In the genomic region with DNA sequence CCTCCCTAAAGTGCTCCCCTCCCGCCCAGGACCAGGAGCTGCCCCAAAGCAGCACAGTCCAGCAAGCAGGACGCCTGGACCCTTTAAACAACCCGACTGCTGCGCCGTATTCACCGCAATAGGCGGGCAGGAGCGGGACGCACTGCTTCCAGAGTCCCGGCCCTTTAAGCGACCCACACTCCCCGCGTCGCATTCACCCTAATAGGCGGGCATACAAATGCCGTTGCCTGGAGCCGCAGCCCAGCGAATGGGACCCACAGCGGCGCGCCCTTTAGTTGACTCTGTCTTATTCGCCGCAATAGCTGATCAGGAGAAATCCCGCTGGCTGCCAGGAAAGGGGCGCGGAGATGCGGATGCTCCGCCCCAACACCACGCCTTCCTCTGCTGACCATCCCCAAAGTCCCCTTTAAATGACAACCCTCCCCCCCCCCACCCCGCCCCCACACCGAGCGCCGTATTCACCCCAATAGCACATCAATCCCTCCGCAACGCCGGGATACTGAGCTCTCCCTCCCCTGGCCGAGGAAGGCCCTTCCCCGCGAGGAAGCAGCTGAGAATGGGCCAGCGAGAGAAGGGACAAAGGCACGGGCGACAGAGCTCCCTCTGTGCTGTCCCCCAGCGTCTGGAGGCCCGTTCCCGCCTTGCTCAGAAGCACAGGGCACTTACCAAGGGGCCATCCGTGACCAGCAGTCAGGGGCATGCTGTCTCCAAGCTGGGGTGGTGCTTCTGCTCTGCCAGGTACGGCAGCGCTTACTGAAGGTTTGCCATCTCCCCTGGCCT, we compare ENCODE assay signal across 9 cellular contexts. TPM values are rescaled to one million over a fixed set of nuclear protein-coding genes. Genes with fewer than 3 reads are reported as not detected.
DNase-seq lines count a peak whose midpoint lies in the region; ATAC-seq and TF ChIP-seq lines count a peak whose summit lies in the region.
"Had no signal": no experiment of that assay in that cellular context is flagged by ENCODE, and none has a peak within 500 bp of the region (broad histone marks: within the 10 kb centered on the region; RNA-seq: fewer than 3 reads in every experiment).

No MANE protein-coding gene starts in this region.

- 10% methylated on average over 47 of the region's 48 CpGs for WGBS in prostate gland

- H3K36me3 ChIP-seq in GM23338 (ENCODE audit: insufficient read depth) (no peaks in the 10 kb centered on the region), prostate gland (no peaks in the 10 kb centered on the region)

- H3K9me2 ChIP-seq in GM23338 (ENCODE audit: insufficient read depth) = no peaks in the 10 kb centered on the region

- H3K4me1 Mint-ChIP-seq in GM23338 (peaks cover 59% of the 10 kb centered on the region), MCF 10A (ENCODE audit: insufficient read depth, unreplicated experiment) (peaks cover 15% of the 10 kb centered on the region)

- peak; percentile 83 for ATAC-seq in GM23338
- ATAC-seq in GM21619 (IDR thresholded peaks at IDR 0.05; ENCODE audit: unreplicated experiment) = no peak

- H3K27ac ChIP-seq in GM23338 (ENCODE audit: low read depth) = no peak overlapping the region
- H3K27ac ChIP-seq in prostate gland = peak overlapping the region; percentile 62 to 66

- TF ChIP-seq CTCF in GM23338 (conservative IDR thresholded peaks at IDR 0.05; ENCODE audit: low read depth in 2 of 2) = no peak
- no peak for TF ChIP-seq CTCF in MCF 10A (IDR thresholded peaks at IDR 0.05; ENCODE audit: unreplicated experiment)
- no peak for TF ChIP-seq CTCF in prostate gland (IDR thresholded peaks at IDR 0.05)

- H3K27ac Mint-ChIP-seq in GM23338 (no peak overlapping the region), MCF 10A (ENCODE audit: low read depth, unreplicated experiment) (no peak overlapping the region)
- H3K27ac Mint-ChIP-seq: activated B cell treated with CpG ODN at 0.5 μM for 24 hours had no signal

- peak; percentile 98 for DNase-seq in GM23338 (ENCODE audit: low spot score)
- peak; percentile 84 for DNase-seq in NCI-H526 treated with DMSO at 0.1 percent for 48 hours (lab: John Stamatoyannopoulos, UW)
- DNase-seq in MCF 10A (ENCODE audit: unreplicated experiment) = peak; percentile 66
- peak; percentile 58 for DNase-seq in iPS DF 4.7 (ENCODE audit: extremely low read depth, low spot score)
- peak; percentile 74 for DNase-seq in prostate gland (ENCODE audit: low spot score)
- no peak for DNase-seq in activated gamma-delta T cell treated with Interleukin-2 at 50 U/mL for 16 hours
- DNase-seq in NAMALWA (ENCODE audit: low spot score) = no peak
- DNase-seq: activated B cell treated with CpG ODN at 0.5 μM for 24 hours had no signal

- H3K4me2 ChIP-seq in GM23338 = peak overlapping the region; percentile 93

- H3K27me3 ChIP-seq in GM23338 (ENCODE audit: insufficient read depth) (peaks cover 28% of the 10 kb centered on the region), prostate gland (replicated peaks; ENCODE audit: insufficient read depth) (no peaks in the 10 kb centered on the region)

- intact Hi-C loops in MCF 10A (cut with micrococcal nuclease) (no loop called here), prostate gland (cut with DNase I) (loop anchor here (2.0 kb wide), 1 partner anchor 36 kb away; no protein-coding TSS in a partner anchor)

- POLR2A ChIA-PET in MCF 10A (lab: Yijun Ruan, JAX) = interaction anchor here (0.6 to 1.2 kb wide), 3 partner anchors 36 to 895 kb away, joined by 3 to 5 read pairs (median 4); partner anchors contain the start of gene TSSC4

- H3K27me3 Mint-ChIP-seq in GM23338 (ENCODE audit: insufficient read depth, low read depth, poor library complexity) (peaks cover 23% of the 10 kb centered on the region), MCF 10A (ENCODE audit: insufficient read depth, unreplicated experiment) (no peaks in the 10 kb centered on the region)

- 0 out of 2 replicates have a peak, but pooled peaks cover 2% of the 10 kb centered on the region for H3F3A ChIP-seq in GM23338 (replicated peaks; ENCODE audit: low read depth)

- H3K4me3 ChIP-seq in GM23338 (peak overlapping the region; percentile 72), prostate gland (peak overlapping the region; percentile 29)

- TF ChIP-seq POLR2A in prostate gland (IDR thresholded peaks at IDR 0.05) = peak; percentile 6

- H3K4me3 Mint-ChIP-seq in GM23338 = peak overlapping the region; percentile 76
- peak overlapping the region; percentile 66 for H3K4me3 Mint-ChIP-seq in MCF 10A (ENCODE audit: unreplicated experiment)
- H3K4me3 Mint-ChIP-seq: activated B cell treated with CpG ODN at 0.5 μM for 24 hours had no signal

- no peaks in the 10 kb centered on the region for H3K79me2 ChIP-seq in GM23338 (replicated peaks; ENCODE audit: insufficient read depth)

- no peaks in the 10 kb centered on the region for H3K9me3 Mint-ChIP-seq in GM23338
- no peaks in the 10 kb centered on the region for H3K9me3 Mint-ChIP-seq in MCF 10A (ENCODE audit: unreplicated experiment)
- H3K9me3 Mint-ChIP-seq: activated B cell treated with CpG ODN at 0.5 μM for 24 hours had no signal

- H4K20me1 ChIP-seq in GM23338 (replicated peaks; ENCODE audit: insufficient read depth) = no peaks in the 10 kb centered on the region

- no peaks in the 10 kb centered on the region for H3K9me3 ChIP-seq in prostate gland

- H3K4me1 ChIP-seq in GM23338 (ENCODE audit: insufficient read depth) (peaks cover 18% of the 10 kb centered on the region; the same call in 1 of the 2 replicates), prostate gland (replicated peaks) (peaks cover 19% of the 10 kb centered on the region)

- BruUV-seq in MCF 10A (replicated peaks; lab: Mats Ljungman, UMichigan) = no TSS peak

- CTCF ChIA-PET in MCF 10A (lab: Yijun Ruan, JAX) = interaction anchor here (0.7 kb wide), 1 partner anchor 37 kb away, joined by 3 read pairs; no protein-coding TSS in a partner anchor

- no peaks in the 10 kb centered on the region; the same call in 2 of the 3 replicates for H3K36me3 Mint-ChIP-seq in GM23338 (ENCODE audit: low read depth)
- peaks cover 13% of the 10 kb centered on the region for H3K36me3 Mint-ChIP-seq in MCF 10A (ENCODE audit: insufficient read depth, unreplicated experiment)

- peak overlapping the region; percentile 96 for H2AFZ ChIP-seq in GM23338

TF ChIP-seq in GM23338, 12 proteins besides CTCF, POLR2A, EP300 and RAD21:
- peak; percentile 55; the same call in 1 of the 2 replicates for TF ChIP-seq CREB1 (CRISPR knock-in tag; IDR thresholded peaks at IDR 0.05; ENCODE audit: low read depth)
- no peak for TF ChIP-seq EZH2phosphoT487 (IDR thresholded peaks at IDR 0.05; ENCODE audit: unreplicated experiment)
- TF ChIP-seq ZNF114 (CRISPR knock-in tag; IDR thresholded peaks at IDR 0.05) = no peak
- TF ChIP-seq NANOG (IDR thresholded peaks at IDR 0.05; ENCODE audit: borderline replicate concordance) = no peak
- TF ChIP-seq, protein P1, sequence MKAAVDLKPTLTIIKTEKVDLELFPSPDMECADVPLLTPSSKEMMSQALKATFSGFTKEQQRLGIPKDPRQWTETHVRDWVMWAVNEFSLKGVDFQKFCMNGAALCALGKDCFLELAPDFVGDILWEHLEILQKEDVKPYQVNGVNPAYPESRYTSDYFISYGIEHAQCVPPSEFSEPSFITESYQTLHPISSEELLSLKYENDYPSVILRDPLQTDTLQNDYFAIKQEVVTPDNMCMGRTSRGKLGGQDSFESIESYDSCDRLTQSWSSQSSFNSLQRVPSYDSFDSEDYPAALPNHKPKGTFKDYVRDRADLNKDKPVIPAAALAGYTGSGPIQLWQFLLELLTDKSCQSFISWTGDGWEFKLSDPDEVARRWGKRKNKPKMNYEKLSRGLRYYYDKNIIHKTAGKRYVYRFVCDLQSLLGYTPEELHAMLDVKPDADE (IDR thresholded peaks at IDR 0.05) = no peak

RNA-seq across cellular contexts. Expression of gene OSBPL5, which starts 4.7 kb away (rescaled TPM):
- 8.1 and 12.0 TPM in 2 replicates for total RNA-seq in GM23338 (2014; rRNA removed; shearing (Covaris generic))
- 2.7 and 3.4 TPM in 2 replicates for polyA plus RNA-seq in GM23338 (2016; fragmentation: Nextera tagmentation; extraction: Ambion mirVana)
- total RNA-seq in MCF 10A (2022) (85.7 and 115 TPM in 2 replicates), prostate gland (10 to 100 TPM; 35.0 to 50.7 TPM)
- total RNA-seq: activated B cell treated with CpG ODN at 0.5 μM for 24 hours had no signal

RNA-seq across cellular contexts. Expression of gene MRGPRG, which starts 58.2 kb away (rescaled TPM):
- total RNA-seq in GM23338 (2014; rRNA removed; shearing (Covaris generic)) = not detected in 2 replicates
- not detected in 2 replicates for polyA plus RNA-seq in GM23338 (2016; fragmentation: Nextera tagmentation; extraction: Ambion mirVana)
- total RNA-seq in MCF 10A (2022) (not detected in 2 replicates), prostate gland (1 to 10 TPM in 1 of 2 donors, not detected in 1; 2.7 TPM)
- total RNA-seq: activated B cell treated with CpG ODN at 0.5 μM for 24 hours had no signal

Comparison
In these comparisons a context has a peak if more than half of its experiments do, and no peak if none do; other contexts are left out.
1. DNase-seq: peak in GM23338 (single experiment), NCI-H526 treated with DMSO at 0.1 percent for 48 hours (single experiment), MCF 10A (single experiment), iPS DF 4.7 (single experiment) and prostate gland (single experiment); none in activated gamma-delta T cell treated with Interleukin-2 at 50 U/mL for 16 hours (single experiment) and NAMALWA (single experiment).